ENCODE assay signal across 28 cellular contexts in genomic region chr21:41536827-41537103, GRCh38. TPM values are rescaled to one million over a fixed set of nuclear protein-coding genes. Genes with fewer than 3 reads are reported as not detected.
A peak's percentile ranks its signal among the peaks of the same experiment; 100 is the strongest.
DNase-seq lines count a peak whose midpoint lies in the region; ATAC-seq, FAIRE-seq and TF ChIP-seq lines count a peak whose summit lies in the region.
"Had no signal": no experiment of that assay in that cellular context is flagged by ENCODE, and none has a peak within 500 bp of the region (broad histone marks: within the 10 kb centered on the region; RNA-seq: fewer than 3 reads in every experiment).

No MANE protein-coding gene starts in this region.

- no peak overlapping the region for H2AFZ ChIP-seq in HepG2 (ENCODE audit: low read length)

- H3K4me1 ChIP-seq in HepG2 (ENCODE audit: insufficient read depth, low read length) (peaks cover 14% of the 10 kb centered on the region), right lobe of liver (no peaks in the 10 kb centered on the region), colonic mucosa (no peaks in the 10 kb centered on the region), mucosa of rectum (ENCODE audit: control insufficient read depth in 2 of 2, insufficient read depth in 2 of 2, low read length in 2 of 2) (peaks cover 3 to 28% of the 10 kb centered on the region in 2 donors)

- TF ChIP-seq CTCF in HepG2 (CRISPR knock-in tag; IDR thresholded peaks at IDR 0.05) (no peak), right lobe of liver (IDR thresholded peaks at IDR 0.05) (no peak), colonic mucosa (IDR thresholded peaks at IDR 0.05) (no peak)

- no peak for FAIRE-seq in HepG2 (lab: Jason Lieb, UNC)
- FAIRE-seq: D721Med, K562 had no signal

- ATAC-seq in HepG2 = peak; percentile 53; the same call in 2 of the 3 replicates
- ATAC-seq in right lobe of liver = no peak
- ATAC-seq in GM21576 (IDR thresholded peaks at IDR 0.05; ENCODE audit: unreplicated experiment) = no peak
- ATAC-seq: K562 had no signal

- POLR2A ChIA-PET in HepG2 (lab: Yijun Ruan, JAX) = no interaction called here

- 4% methylated on average over 6 of the region's 7 CpGs for WGBS in HepG2 (ENCODE audit: low lambda C conversion rate)
- WGBS in right lobe of liver (ENCODE audit: insufficient coverage, low coverage, low lambda C conversion rate, missing lambda C conversion rate) = 53% methylated on average over 3 of the region's 7 CpGs

- no peak for TF ChIP-seq RAD21 in HepG2 (CRISPR knock-in tag; IDR thresholded peaks at IDR 0.05)

- no peak overlapping the region for H3K9ac ChIP-seq in HepG2 (ENCODE audit: insufficient read depth, low read depth, low read length)
- no peak overlapping the region for H3K9ac ChIP-seq in colonic mucosa (ENCODE audit: low read depth in 2 of 2, low read length in 2 of 2)
- peak overlapping the region in 1 of 2 donors; percentile 13 for H3K9ac ChIP-seq in mucosa of rectum (ENCODE audit: low read depth in 1 of 2, low read length in 2 of 2)
- H3K9ac ChIP-seq: SK-N-SH had no signal

- CTCF ChIA-PET in HepG2 (lab: Yijun Ruan, JAX; ENCODE audit: low intra/inter-chr PET ratio, low total read pairs) = no interaction called here

- no peaks in the 10 kb centered on the region for H4K20me1 ChIP-seq in HepG2 (ENCODE audit: insufficient read depth, low read length)

- no peak for DNase-seq in HepG2 (ENCODE audit: low spot score)
- DNase-seq in right lobe of liver = no peak
- DNase-seq in colonic mucosa = peak; percentile 73
- DNase-seq in DMS 273 (lab: John Stamatoyannopoulos, UW; ENCODE audit: unreplicated experiment) = no peak
- no peak for DNase-seq in activated T-cell treated with anti-CD3 and anti-CD28 coated beads, Interleukin-2, amount 50 U/mL, for 1 hour
- DNase-seq: AML-193; C1 segment of cervical spinal cord; CD8-positive, alpha-beta memory T cell; EL; GF-D8; H9; HFFc6; MG63; NCI-H1048; NCI-H1417 treated with DMSO at 0.1 percent for 48 hours; NCI-H187; NCI-H446; NCI-H526; SHP77 treated with DMSO at 0.1 percent for 48 hours; SK-N-SH had no signal

- H3K27ac ChIP-seq in HepG2 (ENCODE audit: extremely low read length, insufficient read depth, low read length) = no peak overlapping the region
- no peak overlapping the region for H3K27ac ChIP-seq in right lobe of liver
- H3K27ac ChIP-seq in colonic mucosa = peak overlapping the region; percentile 12
- peak overlapping the region; percentile 43 to 44 for H3K27ac ChIP-seq in mucosa of rectum (ENCODE audit: low read depth in 2 of 2, low read length in 2 of 2)
- H3K27ac ChIP-seq: RWPE1 had no signal

- BruUV-seq in HepG2 (replicated peaks; lab: Mats Ljungman, UMichigan) = no TSS peak

- TF ChIP-seq EP300 in HepG2 (IDR thresholded peaks at IDR 0.05; ENCODE audit: low read depth in 2 of 2, low read length in 2 of 2) = no peak
- no peak for TF ChIP-seq EP300 in HepG2 (CRISPR knock-in tag; IDR thresholded peaks at IDR 0.05; ENCODE audit: borderline replicate concordance)

- H3K36me3 ChIP-seq in HepG2 (replicated peaks in 1 of 2; ENCODE audit: control insufficient read depth in 1 of 2, insufficient read depth in 2 of 2, low read length in 2 of 2) (no peaks in the 10 kb centered on the region), right lobe of liver (no peaks in the 10 kb centered on the region), colonic mucosa (no peaks in the 10 kb centered on the region), mucosa of rectum (ENCODE audit: control insufficient read depth in 2 of 2, insufficient read depth in 2 of 2, low read length in 2 of 2) (no peaks in the 10 kb centered on the region)
- H3K36me3 ChIP-seq: MG63 had no signal

- peak overlapping the region; percentile 49 for H3K4me2 ChIP-seq in HepG2 (ENCODE audit: low read depth, low read length)
- H3K4me2 ChIP-seq: SK-N-SH had no signal

- intact Hi-C loops in HepG2 (cut with micrococcal nuclease; ENCODE audit: unreplicated experiment) = loop anchor here (1.0 kb wide), 1 partner anchor 28 kb away; the partner anchor contains the start of gene TMPRSS2
- intact Hi-C loops in right lobe of liver (cut with DNase I) = no loop called here
- intact Hi-C loops in colonic mucosa (cut with DNase I) = no loop called here

- TF ChIP-seq POLR2A in HepG2 (IDR thresholded peaks at IDR 0.05; ENCODE audit: insufficient read depth in 1 of 2, low read depth in 2 of 2, low read length in 2 of 2) (no peak), right lobe of liver (IDR thresholded peaks at IDR 0.05) (no peak)

- H3K4me3 ChIP-seq in HepG2 (replicated peaks in 1 of 3; ENCODE audit: insufficient read depth in 1 of 3, low read depth in 2 of 3, low read length in 3 of 3) (no peak overlapping the region; a peak in 1 of 6 replicates), right lobe of liver (no peak overlapping the region), colonic mucosa (no peak overlapping the region), mucosa of rectum (ENCODE audit: low read length in 2 of 2) (no peak overlapping the region)
- H3K4me3 ChIP-seq: K562, MG63 had no signal

- H3K9me3 ChIP-seq in HepG2 (ENCODE audit: low read length) (no peaks in the 10 kb centered on the region), right lobe of liver (no peaks in the 10 kb centered on the region), colonic mucosa (no peaks in the 10 kb centered on the region), mucosa of rectum (ENCODE audit: control insufficient read depth in 2 of 2, low read length in 2 of 2) (no peaks in the 10 kb centered on the region)
- H3K9me3 ChIP-seq: MG63, SK-N-SH had no signal

- no peaks in the 10 kb centered on the region for H3K79me2 ChIP-seq in HepG2 (ENCODE audit: insufficient read depth, low read length)

- in situ Hi-C loops in HepG2 (cut with HindIII; ENCODE audit: extremely low pct_ligation_motif_present, low pct_unique_long_range_greater_than_20kb) = no loop called here

- peaks cover 0 to 20% of the 10 kb centered on the region in 2 experiments; a peak in 4 of 5 replicates for H3K27me3 ChIP-seq in HepG2 (ENCODE audit: control insufficient read depth in 1 of 2, insufficient read depth in 2 of 2, low read length in 2 of 2)
- H3K27me3 ChIP-seq in right lobe of liver = no peaks in the 10 kb centered on the region
- H3K27me3 ChIP-seq in colonic mucosa = no peaks in the 10 kb centered on the region
- peaks cover 0 to 5% of the 10 kb centered on the region in 2 donors for H3K27me3 ChIP-seq in mucosa of rectum (ENCODE audit: control insufficient read depth in 2 of 2, insufficient read depth in 2 of 2, low read length in 2 of 2)

TF ChIP-seq in HepG2, 621 proteins besides CTCF, POLR2A, EP300 and RAD21 (continues in another document):
- TF ChIP-seq ZEB1 (IDR thresholded peaks at IDR 0.05; ENCODE audit: insufficient replicate concordance, low read depth) (no peak), NFE2L1 (CRISPR knock-in tag; IDR thresholded peaks at IDR 0.05; ENCODE audit: borderline replicate concordance) (no peak), TFDP2 (CRISPR knock-in tag; IDR thresholded peaks at IDR 0.05) (no peak), U2AF1 (optimal IDR thresholded peaks at IDR 0.05; ENCODE audit: low read depth, low read length) (no peak), ZNF274 (CRISPR knock-in tag; IDR thresholded peaks at IDR 0.05) (no peak)
- TF ChIP-seq, protein P1, sequence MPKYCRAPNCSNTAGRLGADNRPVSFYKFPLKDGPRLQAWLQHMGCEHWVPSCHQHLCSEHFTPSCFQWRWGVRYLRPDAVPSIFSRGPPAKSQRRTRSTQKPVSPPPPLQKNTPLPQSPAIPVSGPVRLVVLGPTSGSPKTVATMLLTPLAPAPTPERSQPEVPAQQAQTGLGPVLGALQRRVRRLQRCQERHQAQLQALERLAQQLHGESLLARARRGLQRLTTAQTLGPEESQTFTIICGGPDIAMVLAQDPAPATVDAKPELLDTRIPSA (CRISPR knock-in tag; IDR thresholded peaks at IDR 0.05; ENCODE audit: borderline replicate concordance) = no peak

RNA-seq across cellular contexts. Expression of gene TMPRSS2, which starts 28.8 kb away (rescaled TPM):
- total RNA-seq in HepG2 (2016; rRNA removed; fragmentation: Illumina TruSeq; extraction: Trizol) (0.86 and 1.8 TPM in 2 replicates), right lobe of liver (10 to 100 TPM; 19.3 to 53.7 (median 20.8) TPM), colonic mucosa (100 to 1,000 TPM; 261 to 408 TPM)
- 0.20 and 0.62 TPM in 2 replicates for total RNA-seq in HepG2 (2016; cell fraction: cytosol; rRNA removed; fragmentation: Illumina TruSeq; extraction: Trizol; ENCODE audit: low read depth)
- total RNA-seq in HepG2 (2016; cell fraction: insoluble cytoplasmic fraction; rRNA removed; fragmentation: Illumina TruSeq; extraction: Trizol) = 0.98 and 1.7 TPM in 2 replicates
- total RNA-seq in HepG2 (2016; cell fraction: membrane; rRNA removed; fragmentation: Illumina TruSeq; extraction: Trizol) = 0.93 and 0.96 TPM in 2 replicates
- total RNA-seq in HepG2 (2016; cell fraction: nucleus; rRNA removed; fragmentation: Illumina TruSeq; extraction: Trizol) = 1.4 and 2.2 TPM in 2 replicates
- polyA plus RNA-seq in HepG2 (2011; rRNA removed) = 1.7 and 1.9 TPM in 2 replicates
- 1.2 and 1.5 TPM in 2 replicates for polyA plus RNA-seq in HepG2 (2011; cell fraction: cytosol; rRNA removed)
- polyA plus RNA-seq in HepG2 (2011; cell fraction: nucleus; rRNA removed) = 1.3 TPM in 2 replicates
- 3.7 and 4.1 TPM in 2 replicates for polyA plus RNA-seq in HepG2 (2012)
- 0.32 and 0.38 TPM in 2 replicates for polyA plus RNA-seq in HepG2 (2016; cell fraction: cytosol; fragmentation: Illumina TruSeq; extraction: Trizol; ENCODE audit: low read depth)
- polyA plus RNA-seq in HepG2 (2016; cell fraction: insoluble cytoplasmic fraction; fragmentation: Illumina TruSeq; extraction: Trizol; ENCODE audit: low read depth) = 0.76 and 0.89 TPM in 2 replicates
- polyA plus RNA-seq in HepG2 (2016; cell fraction: membrane; fragmentation: Illumina TruSeq; extraction: Trizol; ENCODE audit: low read depth) = 0.26 and 0.73 TPM in 2 replicates
- polyA plus RNA-seq in HepG2 (2016; cell fraction: nucleus; fragmentation: Illumina TruSeq; extraction: Trizol; ENCODE audit: insufficient read depth, low read depth) = 2.7 and 3.0 TPM in 2 replicates
- 2.6 TPM in 1 of 2 replicates, not detected in the other for polyA minus RNA-seq in HepG2 (2011; rRNA and poly(A)+ RNA removed; ENCODE audit: low replicate concordance)
- polyA minus RNA-seq in HepG2 (2011; cell fraction: cytosol; rRNA and poly(A)+ RNA removed) = 0.89 and 0.97 TPM in 2 replicates
- polyA minus RNA-seq in HepG2 (2011; cell fraction: nucleus; rRNA and poly(A)+ RNA removed) = 1.2 and 2.0 TPM in 2 replicates
- total RNA-seq: A172; CD8-positive, alpha-beta memory T cell; HFFc6; LHCN-M2 had no signal
- polyA plus RNA-seq: AG04450; CD8-positive, alpha-beta memory T cell; K562; SK-N-SH had no signal

Comparison
In these comparisons a context has a peak if more than half of its experiments do, and no peak if none do; other contexts are left out.
1. H3K27ac ChIP-seq: peak in colonic mucosa (single experiment) and mucosa of rectum (2 of 2); none in HepG2 (single experiment) and right lobe of liver (0 of 3).
2. RNA of gene TMPRSS2, which starts 28.8 kb away (total RNA-seq): 261 to 408 TPM in colonic mucosa; 19.3 to 53.7 TPM in right lobe of liver and 0.20 to 2.2 TPM in HepG2; every median in the first group is over 4 times any median in the second.